1 cellular context compared by ENCODE assay signal in genomic region chr17:42407289-42407836, GRCh38.
TF ChIP-seq lines count a peak whose summit lies in the region.

No MANE protein-coding gene starts in this region.

TF ChIP-seq in HepG2, 621 proteins besides CTCF, POLR2A, EP300 and RAD21 (continues in another document):
- TF ChIP-seq RNF219 (CRISPR knock-in tag; IDR thresholded peaks at IDR 0.05), result no peak
- TF ChIP-seq, protein P1, sequence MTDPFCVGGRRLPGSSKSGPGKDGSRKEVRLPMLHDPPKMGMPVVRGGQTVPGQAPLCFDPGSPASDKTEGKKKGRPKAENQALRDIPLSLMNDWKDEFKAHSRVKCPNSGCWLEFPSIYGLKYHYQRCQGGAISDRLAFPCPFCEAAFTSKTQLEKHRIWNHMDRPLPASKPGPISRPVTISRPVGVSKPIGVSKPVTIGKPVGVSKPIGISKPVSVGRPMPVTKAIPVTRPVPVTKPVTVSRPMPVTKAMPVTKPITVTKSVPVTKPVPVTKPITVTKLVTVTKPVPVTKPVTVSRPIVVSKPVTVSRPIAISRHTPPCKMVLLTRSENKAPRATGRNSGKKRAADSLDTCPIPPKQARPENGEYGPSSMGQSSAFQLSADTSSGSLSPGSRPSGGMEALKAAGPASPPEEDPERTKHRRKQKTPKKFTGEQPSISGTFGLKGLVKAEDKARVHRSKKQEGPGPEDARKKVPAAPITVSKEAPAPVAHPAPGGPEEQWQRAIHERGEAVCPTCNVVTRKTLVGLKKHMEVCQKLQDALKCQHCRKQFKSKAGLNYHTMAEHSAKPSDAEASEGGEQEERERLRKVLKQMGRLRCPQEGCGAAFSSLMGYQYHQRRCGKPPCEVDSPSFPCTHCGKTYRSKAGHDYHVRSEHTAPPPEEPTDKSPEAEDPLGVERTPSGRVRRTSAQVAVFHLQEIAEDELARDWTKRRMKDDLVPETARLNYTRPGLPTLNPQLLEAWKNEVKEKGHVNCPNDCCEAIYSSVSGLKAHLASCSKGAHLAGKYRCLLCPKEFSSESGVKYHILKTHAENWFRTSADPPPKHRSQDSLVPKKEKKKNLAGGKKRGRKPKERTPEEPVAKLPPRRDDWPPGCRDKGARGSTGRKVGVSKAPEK (CRISPR knock-in tag; IDR thresholded peaks at IDR 0.05; ENCODE audit: borderline replicate concordance), result no peak
- TF ChIP-seq ZFP36L1 (CRISPR knock-in tag; IDR thresholded peaks at IDR 0.05), result no peak
- no peak for TF ChIP-seq ZNF616 (CRISPR knock-in tag; IDR thresholded peaks at IDR 0.05; ENCODE audit: low read depth)
- TF ChIP-seq ZNF367 (CRISPR knock-in tag; IDR thresholded peaks at IDR 0.05; ENCODE audit: borderline replicate concordance), result no peak
- TF ChIP-seq KDM5A (IDR thresholded peaks at IDR 0.05; ENCODE audit: borderline replicate concordance, low read length), result no peak
- no peak for TF ChIP-seq CREB1 (IDR thresholded peaks at IDR 0.05)
- TF ChIP-seq CREB1 (CRISPR knock-in tag; IDR thresholded peaks at IDR 0.05), result peak; percentile 46; the same call in 1 of the 2 replicates
- TF ChIP-seq GLI4 (CRISPR knock-in tag; IDR thresholded peaks at IDR 0.05; ENCODE audit: borderline replicate concordance), result no peak
- TF ChIP-seq ZBTB21 (CRISPR knock-in tag; IDR thresholded peaks at IDR 0.05), result no peak
- TF ChIP-seq ELF1 (CRISPR knock-in tag; IDR thresholded peaks at IDR 0.05), result peak; percentile 56
- no peak for TF ChIP-seq ZNF792 (CRISPR knock-in tag; IDR thresholded peaks at IDR 0.05)
- no peak for TF ChIP-seq MIXL1 (CRISPR knock-in tag; IDR thresholded peaks at IDR 0.05)
- peak; percentile 35; the same call in 1 of the 2 replicates for TF ChIP-seq FOXA3 (CRISPR knock-in tag; IDR thresholded peaks at IDR 0.05)
- no peak for TF ChIP-seq ARNT (IDR thresholded peaks at IDR 0.05)
- TF ChIP-seq ZNF414 (CRISPR knock-in tag; IDR thresholded peaks at IDR 0.05), result no peak
- no peak for TF ChIP-seq TMF1 (CRISPR knock-in tag; IDR thresholded peaks at IDR 0.05; ENCODE audit: low read depth)
- TF ChIP-seq HDAC2 (CRISPR knock-in tag; IDR thresholded peaks at IDR 0.05), result no peak
- TF ChIP-seq MYNN (CRISPR knock-in tag; IDR thresholded peaks at IDR 0.05; ENCODE audit: low read depth), result no peak
- no peak for TF ChIP-seq RBAK (CRISPR knock-in tag; IDR thresholded peaks at IDR 0.05)
- no peak for TF ChIP-seq ZNF496 (CRISPR knock-in tag; IDR thresholded peaks at IDR 0.05; ENCODE audit: insufficient replicate concordance)
- no peak for TF ChIP-seq SMAD9 (CRISPR knock-in tag; IDR thresholded peaks at IDR 0.05)
- no peak for TF ChIP-seq SAFB2 (CRISPR knock-in tag; IDR thresholded peaks at IDR 0.05; ENCODE audit: borderline replicate concordance, low read depth)
- no peak for TF ChIP-seq ZNF766 (CRISPR knock-in tag; IDR thresholded peaks at IDR 0.05; ENCODE audit: borderline replicate concordance)
- no peak for TF ChIP-seq MTF1 (CRISPR knock-in tag; IDR thresholded peaks at IDR 0.05)
- no peak for TF ChIP-seq ZNF136 (CRISPR knock-in tag; IDR thresholded peaks at IDR 0.05; ENCODE audit: low read depth)
- TF ChIP-seq PHF21A (CRISPR knock-in tag; IDR thresholded peaks at IDR 0.05), result no peak
- TF ChIP-seq MXD1 (CRISPR knock-in tag; IDR thresholded peaks at IDR 0.05), result no peak
- no peak for TF ChIP-seq ZNF160 (CRISPR knock-in tag; IDR thresholded peaks at IDR 0.05)
- TF ChIP-seq ATRX (CRISPR knock-in tag; IDR thresholded peaks at IDR 0.05; ENCODE audit: borderline replicate concordance), result no peak
- no peak for TF ChIP-seq EZH2 (conservative IDR thresholded peaks at IDR 0.05; ENCODE audit: low read depth, low read length)
- no peak for TF ChIP-seq KDM1A (CRISPR knock-in tag; IDR thresholded peaks at IDR 0.05)
- no peak for TF ChIP-seq ZNF468 (CRISPR knock-in tag; IDR thresholded peaks at IDR 0.05)
- no peak for TF ChIP-seq NR1H2 (CRISPR knock-in tag; IDR thresholded peaks at IDR 0.05; ENCODE audit: borderline replicate concordance, low read depth)
- TF ChIP-seq ZNF430 (CRISPR knock-in tag; IDR thresholded peaks at IDR 0.05), result no peak
- TF ChIP-seq ZFP62 (CRISPR knock-in tag; IDR thresholded peaks at IDR 0.05), result no peak
- TF ChIP-seq SOX5 (CRISPR knock-in tag; IDR thresholded peaks at IDR 0.05; ENCODE audit: borderline replicate concordance), result no peak
- TF ChIP-seq CHD2 (IDR thresholded peaks at IDR 0.05; ENCODE audit: low read depth, low read length), result no peak
- no peak for TF ChIP-seq ZNF747 (CRISPR knock-in tag; IDR thresholded peaks at IDR 0.05; ENCODE audit: borderline replicate concordance)
- no peak for TF ChIP-seq ZSCAN25 (CRISPR knock-in tag; IDR thresholded peaks at IDR 0.05)
- TF ChIP-seq ZNF597 (CRISPR knock-in tag; IDR thresholded peaks at IDR 0.05), result no peak
- TF ChIP-seq IRX3 (CRISPR knock-in tag; IDR thresholded peaks at IDR 0.05; ENCODE audit: borderline replicate concordance, low read depth), result no peak
- no peak for TF ChIP-seq MAFG (CRISPR knock-in tag; IDR thresholded peaks at IDR 0.05)
- TF ChIP-seq THAP8 (CRISPR knock-in tag; IDR thresholded peaks at IDR 0.05; ENCODE audit: borderline replicate concordance), result no peak
- no peak for TF ChIP-seq TBX2 (CRISPR knock-in tag; IDR thresholded peaks at IDR 0.05; ENCODE audit: borderline replicate concordance)
- TF ChIP-seq KLF11 (CRISPR knock-in tag; IDR thresholded peaks at IDR 0.05), result no peak
- TF ChIP-seq NBN (conservative IDR thresholded peaks at IDR 0.05), result no peak
- peak; percentile 92 for TF ChIP-seq IRF2 (CRISPR knock-in tag; IDR thresholded peaks at IDR 0.05)
- no peak for TF ChIP-seq ARID3A (IDR thresholded peaks at IDR 0.05; ENCODE audit: low read depth, low read length)
- peak; percentile 78 for TF ChIP-seq GABPB1 (CRISPR knock-in tag; IDR thresholded peaks at IDR 0.05)
- TF ChIP-seq, protein P2, sequence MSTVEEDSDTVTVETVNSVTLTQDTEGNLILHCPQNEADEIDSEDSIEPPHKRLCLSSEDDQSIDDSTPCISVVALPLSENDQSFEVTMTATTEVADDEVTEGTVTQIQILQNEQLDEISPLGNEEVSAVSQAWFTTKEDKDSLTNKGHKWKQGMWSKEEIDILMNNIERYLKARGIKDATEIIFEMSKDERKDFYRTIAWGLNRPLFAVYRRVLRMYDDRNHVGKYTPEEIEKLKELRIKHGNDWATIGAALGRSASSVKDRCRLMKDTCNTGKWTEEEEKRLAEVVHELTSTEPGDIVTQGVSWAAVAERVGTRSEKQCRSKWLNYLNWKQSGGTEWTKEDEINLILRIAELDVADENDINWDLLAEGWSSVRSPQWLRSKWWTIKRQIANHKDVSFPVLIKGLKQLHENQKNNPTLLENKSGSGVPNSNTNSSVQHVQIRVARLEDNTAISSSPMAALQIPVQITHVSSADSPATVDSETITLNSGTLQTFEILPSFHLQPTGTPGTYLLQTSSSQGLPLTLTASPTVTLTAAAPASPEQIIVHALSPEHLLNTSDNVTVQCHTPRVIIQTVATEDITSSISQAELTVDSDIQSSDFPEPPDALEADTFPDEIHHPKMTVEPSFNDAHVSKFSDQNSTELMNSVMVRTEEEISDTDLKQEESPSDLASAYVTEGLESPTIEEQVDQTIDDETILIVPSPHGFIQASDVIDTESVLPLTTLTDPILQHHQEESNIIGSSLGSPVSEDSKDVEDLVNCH (CRISPR knock-in tag; IDR thresholded peaks at IDR 0.05), result no peak
- no peak for TF ChIP-seq SMAD3 (CRISPR knock-in tag; IDR thresholded peaks at IDR 0.05)
- TF ChIP-seq CENPT (CRISPR knock-in tag; IDR thresholded peaks at IDR 0.05; ENCODE audit: low read depth), result no peak
- TF ChIP-seq ZNF879 (CRISPR knock-in tag; IDR thresholded peaks at IDR 0.05), result no peak
- no peak for TF ChIP-seq ZNF607 (CRISPR knock-in tag; IDR thresholded peaks at IDR 0.05; ENCODE audit: borderline replicate concordance)
- peak; percentile 73; the same call in 1 of the 2 replicates for TF ChIP-seq SUZ12 (IDR thresholded peaks at IDR 0.05; ENCODE audit: low read depth, low read length)
- TF ChIP-seq, protein P3, sequence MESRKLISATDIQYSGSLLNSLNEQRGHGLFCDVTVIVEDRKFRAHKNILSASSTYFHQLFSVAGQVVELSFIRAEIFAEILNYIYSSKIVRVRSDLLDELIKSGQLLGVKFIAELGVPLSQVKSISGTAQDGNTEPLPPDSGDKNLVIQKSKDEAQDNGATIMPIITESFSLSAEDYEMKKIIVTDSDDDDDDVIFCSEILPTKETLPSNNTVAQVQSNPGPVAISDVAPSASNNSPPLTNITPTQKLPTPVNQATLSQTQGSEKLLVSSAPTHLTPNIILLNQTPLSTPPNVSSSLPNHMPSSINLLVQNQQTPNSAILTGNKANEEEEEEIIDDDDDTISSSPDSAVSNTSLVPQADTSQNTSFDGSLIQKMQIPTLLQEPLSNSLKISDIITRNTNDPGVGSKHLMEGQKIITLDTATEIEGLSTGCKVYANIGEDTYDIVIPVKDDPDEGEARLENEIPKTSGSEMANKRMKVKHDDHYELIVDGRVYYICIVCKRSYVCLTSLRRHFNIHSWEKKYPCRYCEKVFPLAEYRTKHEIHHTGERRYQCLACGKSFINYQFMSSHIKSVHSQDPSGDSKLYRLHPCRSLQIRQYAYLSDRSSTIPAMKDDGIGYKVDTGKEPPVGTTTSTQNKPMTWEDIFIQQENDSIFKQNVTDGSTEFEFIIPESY (CRISPR knock-in tag; IDR thresholded peaks at IDR 0.05), result 0 out of 2 replicates have a peak, but pooled peaks have one; percentile 35
- TF ChIP-seq KDM3A (CRISPR knock-in tag; IDR thresholded peaks at IDR 0.05; ENCODE audit: low read depth), result no peak
- TF ChIP-seq KAT8 (CRISPR knock-in tag; IDR thresholded peaks at IDR 0.05), result 0 out of 2 replicates have a peak, but pooled peaks have one; percentile 13
- peak; percentile 92 for TF ChIP-seq CREM (IDR thresholded peaks at IDR 0.05)
- no peak for TF ChIP-seq CREM (CRISPR knock-in tag; IDR thresholded peaks at IDR 0.05)
- TF ChIP-seq ZNF143 (CRISPR knock-in tag; IDR thresholded peaks at IDR 0.05), result peak; percentile 97
- no peak for TF ChIP-seq ZNF891 (CRISPR knock-in tag; IDR thresholded peaks at IDR 0.05)
- no peak for TF ChIP-seq NR2F1 (CRISPR knock-in tag; IDR thresholded peaks at IDR 0.05)
- no peak for TF ChIP-seq SYNCRIP (IDR thresholded peaks at IDR 0.05; ENCODE audit: insufficient read depth, low read depth, low read length)
- TF ChIP-seq ZNF547 (CRISPR knock-in tag; IDR thresholded peaks at IDR 0.05), result no peak
- TF ChIP-seq BORCS8-MEF2B (CRISPR knock-in tag; IDR thresholded peaks at IDR 0.05), result no peak
- TF ChIP-seq CEBPB (IDR thresholded peaks at IDR 0.05; ENCODE audit: borderline replicate concordance, low read depth, low read length), result peak; percentile 64
